Comparison of ENCODE assay signal across 1 cellular context in genomic region chr20:22795455-22795854, GRCh38.
TF ChIP-seq lines count a peak whose summit lies in the region.

No MANE protein-coding gene starts in this region.

TF ChIP-seq in IMR-90, 13 proteins besides CTCF, POLR2A, EP300 and RAD21 (continued from another document):
- no peak for TF ChIP-seq MAFK (IDR thresholded peaks at IDR 0.05; ENCODE audit: low read depth, low read length)
- no peak for TF ChIP-seq RCOR1 (IDR thresholded peaks at IDR 0.05; ENCODE audit: insufficient replicate concordance, low read length)
- TF ChIP-seq MAZ (IDR thresholded peaks at IDR 0.05; ENCODE audit: borderline replicate concordance, low read depth, low read length), result no peak
- no peak for TF ChIP-seq NFE2L2 (IDR thresholded peaks at IDR 0.05; ENCODE audit: low read depth, low read length)
